1 cellular context compared by ENCODE assay signal in genomic region chr1:200907611-200908097, GRCh38.
TF ChIP-seq lines count a peak whose summit lies in the region.

No MANE protein-coding gene starts in this region.

TF ChIP-seq in WTC11, 78 proteins besides CTCF, POLR2A, EP300 and RAD21:
- TF ChIP-seq USF1 (CRISPR knock-in tag; IDR thresholded peaks at IDR 0.05) (no peak), GABPB1 (CRISPR knock-in tag; IDR thresholded peaks at IDR 0.05) (peak; percentile 40; the same call in 1 of the 2 replicates)
TF ChIP-seq in WTC11: peak in this region for 1.
